17 cellular contexts compared by ENCODE assay signal in genomic region chr13:53694814-53695533, GRCh38.
"Had no signal": no experiment of that assay in that cellular context is flagged by ENCODE, and none has a peak within 500 bp of the region (broad histone marks: within the 10 kb centered on the region; RNA-seq: fewer than 3 reads in every experiment).

No MANE protein-coding gene starts in this region.

- H3K4me3 ChIP-seq: coronary artery, gastroesophageal sphincter, testis had no signal

- H3K36me3 Mint-ChIP-seq: T-cell had no signal

- ATAC-seq: activated naive CD8-positive, alpha-beta T cell treated with anti-CD3 and anti-CD28 coated beads, Interleukin-2, amount 50 U/mL, for 24 hours; gastroesophageal sphincter; left ventricle myocardium superior; T-cell had no signal

- H3K27me3 ChIP-seq: gastroesophageal sphincter, testis had no signal

- H3K4me1 Mint-ChIP-seq: activated naive CD8-positive, alpha-beta T cell treated with anti-CD3 and anti-CD28 coated beads, Interleukin-2, amount 50 U/mL, for 24 hours; T-cell had no signal

- DNase-seq: activated CD4-positive, alpha-beta T cell treated with anti-CD3 and anti-CD28 coated beads for 48 hours; activated naive CD4-positive, alpha-beta T cell treated with Interleukin-2 at 50 U/mL for 16 hours; activated naive CD8-positive, alpha-beta T cell treated with anti-CD3 and anti-CD28 coated beads, Interleukin-2, amount 50 U/mL, for 24 hours; central memory CD4-positive, alpha-beta T cell; effector memory CD4-positive, alpha-beta T cell; kidney; left ventricle myocardium superior; midbrain; stimulated activated CD4-positive, alpha-beta T cell treated with anti-CD3 and anti-CD28 coated beads, Interleukin-4, amount 100 ng/mL, for 24 hours; T-cell; T1000; testis had no signal

- H3K36me3 ChIP-seq: gastroesophageal sphincter had no signal

- H3K9me3 ChIP-seq: testis had no signal

- H3K27ac ChIP-seq: coronary artery, epithelial cell of prostate, gastroesophageal sphincter, testis had no signal

- H3K4me1 ChIP-seq: gastroesophageal sphincter, testis had no signal

- H3K4me3 Mint-ChIP-seq: activated naive CD8-positive, alpha-beta T cell treated with anti-CD3 and anti-CD28 coated beads, Interleukin-2, amount 50 U/mL, for 24 hours; activated T-helper 1 cell treated with anti-CD3 and anti-CD28 coated beads, Interleukin-12 subunit alpha, Interleukin-12 subunit beta, Interleukin-2, Interleukin-4 antibody, amounts not matched to agents 30 ng/mL and 10 ng/mL and 1 ng/mL, durations not matched to agents 14 hours and 24 hours and 36 hours; stimulated activated naive CD8-positive, alpha-beta T cell treated with anti-CD3 and anti-CD28 coated beads, Interleukin-15, Interleukin-2, amounts not matched to agents 100 ng/mL and 50 ng/mL, for 24 hours; T-cell had no signal

- H3K27ac Mint-ChIP-seq: activated naive CD8-positive, alpha-beta T cell treated with anti-CD3 and anti-CD28 coated beads, Interleukin-2, amount 50 U/mL, for 24 hours; activated T-helper 1 cell treated with anti-CD3 and anti-CD28 coated beads, Interleukin-12 subunit alpha, Interleukin-12 subunit beta, Interleukin-2, Interleukin-4 antibody, amounts not matched to agents 30 ng/mL and 10 ng/mL and 1 ng/mL, durations not matched to agents 14 hours and 24 hours and 36 hours; stimulated activated naive CD8-positive, alpha-beta T cell treated with anti-CD3 and anti-CD28 coated beads, Interleukin-15, Interleukin-2, amounts not matched to agents 100 ng/mL and 50 ng/mL, for 24 hours; T-cell had no signal

- H3K27me3 Mint-ChIP-seq: activated naive CD8-positive, alpha-beta T cell treated with anti-CD3 and anti-CD28 coated beads, Interleukin-2, amount 50 U/mL, for 24 hours; stimulated activated naive CD8-positive, alpha-beta T cell treated with anti-CD3 and anti-CD28 coated beads, Interleukin-15, Interleukin-2, amounts not matched to agents 100 ng/mL and 50 ng/mL, for 24 hours; T-cell had no signal
